1 cellular context compared by ENCODE assay signal in genomic region chr14:102683399-102684275, GRCh38.
TF ChIP-seq lines count a peak whose summit lies in the region.

No MANE protein-coding gene starts in this region.

TF ChIP-seq in HepG2, 621 proteins besides CTCF, POLR2A, EP300 and RAD21 (continued from another document and continues in another):
- TF ChIP-seq, protein P1, sequence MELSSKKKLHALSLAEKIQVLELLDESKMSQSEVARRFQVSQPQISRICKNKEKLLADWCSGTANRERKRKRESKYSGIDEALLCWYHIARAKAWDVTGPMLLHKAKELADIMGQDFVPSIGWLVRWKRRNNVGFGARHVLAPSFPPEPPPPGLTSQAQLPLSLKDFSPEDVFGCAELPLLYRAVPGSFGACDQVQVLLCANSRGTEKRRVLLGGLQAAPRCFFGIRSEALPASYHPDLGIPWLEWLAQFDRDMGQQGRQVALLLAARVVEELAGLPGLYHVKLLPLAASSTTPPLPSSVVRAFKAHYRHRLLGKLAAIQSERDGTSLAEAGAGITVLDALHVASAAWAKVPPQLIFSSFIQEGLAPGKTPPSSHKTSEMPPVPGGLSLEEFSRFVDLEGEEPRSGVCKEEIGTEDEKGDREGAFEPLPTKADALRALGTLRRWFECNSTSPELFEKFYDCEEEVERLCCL (CRISPR knock-in tag; IDR thresholded peaks at IDR 0.05; ENCODE audit: borderline replicate concordance), result no peak
- TF ChIP-seq ZNF879 (CRISPR knock-in tag; IDR thresholded peaks at IDR 0.05), result no peak
- no peak for TF ChIP-seq SNAI1 (CRISPR knock-in tag; IDR thresholded peaks at IDR 0.05; ENCODE audit: borderline replicate concordance)
- TF ChIP-seq HNF4G (IDR thresholded peaks at IDR 0.05; ENCODE audit: borderline replicate concordance, low read depth, low read length), result 0 out of 2 replicates have a peak, but pooled peaks have one; percentile 9
- TF ChIP-seq HNF4G (CRISPR knock-in tag; IDR thresholded peaks at IDR 0.05; ENCODE audit: borderline replicate concordance, low read depth), result peak; percentile 36; the same call in 1 of the 2 replicates
- no peak for TF ChIP-seq KLF15 (CRISPR knock-in tag; IDR thresholded peaks at IDR 0.05; ENCODE audit: borderline replicate concordance)
- TF ChIP-seq NR1H2 (CRISPR knock-in tag; IDR thresholded peaks at IDR 0.05; ENCODE audit: borderline replicate concordance, low read depth), result no peak
- no peak for TF ChIP-seq CREB3 (CRISPR knock-in tag; IDR thresholded peaks at IDR 0.05)
- TF ChIP-seq ZNF782 (CRISPR knock-in tag; IDR thresholded peaks at IDR 0.05; ENCODE audit: borderline replicate concordance), result no peak
- no peak for TF ChIP-seq CBX2 (IDR thresholded peaks at IDR 0.05; ENCODE audit: low read depth, low read length)
- TF ChIP-seq CBX2 (CRISPR knock-in tag; IDR thresholded peaks at IDR 0.05; ENCODE audit: low read depth), result no peak
- no peak for TF ChIP-seq ZNF878 (CRISPR knock-in tag; IDR thresholded peaks at IDR 0.05)
- TF ChIP-seq SAP130 (CRISPR knock-in tag; IDR thresholded peaks at IDR 0.05; ENCODE audit: low read depth), result peak; percentile 79
- TF ChIP-seq ZNF280D (CRISPR knock-in tag; IDR thresholded peaks at IDR 0.05), result peak; percentile 40; the same call in 1 of the 2 replicates
- 0 out of 2 replicates have a peak, but pooled peaks have one; percentile 70 for TF ChIP-seq ZFP82 (CRISPR knock-in tag; IDR thresholded peaks at IDR 0.05; ENCODE audit: borderline replicate concordance)
- TF ChIP-seq, protein P2, sequence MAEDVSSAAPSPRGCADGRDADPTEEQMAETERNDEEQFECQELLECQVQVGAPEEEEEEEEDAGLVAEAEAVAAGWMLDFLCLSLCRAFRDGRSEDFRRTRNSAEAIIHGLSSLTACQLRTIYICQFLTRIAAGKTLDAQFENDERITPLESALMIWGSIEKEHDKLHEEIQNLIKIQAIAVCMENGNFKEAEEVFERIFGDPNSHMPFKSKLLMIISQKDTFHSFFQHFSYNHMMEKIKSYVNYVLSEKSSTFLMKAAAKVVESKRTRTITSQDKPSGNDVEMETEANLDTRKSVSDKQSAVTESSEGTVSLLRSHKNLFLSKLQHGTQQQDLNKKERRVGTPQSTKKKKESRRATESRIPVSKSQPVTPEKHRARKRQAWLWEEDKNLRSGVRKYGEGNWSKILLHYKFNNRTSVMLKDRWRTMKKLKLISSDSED (CRISPR knock-in tag; IDR thresholded peaks at IDR 0.05), result no peak
- TF ChIP-seq, protein P3, sequence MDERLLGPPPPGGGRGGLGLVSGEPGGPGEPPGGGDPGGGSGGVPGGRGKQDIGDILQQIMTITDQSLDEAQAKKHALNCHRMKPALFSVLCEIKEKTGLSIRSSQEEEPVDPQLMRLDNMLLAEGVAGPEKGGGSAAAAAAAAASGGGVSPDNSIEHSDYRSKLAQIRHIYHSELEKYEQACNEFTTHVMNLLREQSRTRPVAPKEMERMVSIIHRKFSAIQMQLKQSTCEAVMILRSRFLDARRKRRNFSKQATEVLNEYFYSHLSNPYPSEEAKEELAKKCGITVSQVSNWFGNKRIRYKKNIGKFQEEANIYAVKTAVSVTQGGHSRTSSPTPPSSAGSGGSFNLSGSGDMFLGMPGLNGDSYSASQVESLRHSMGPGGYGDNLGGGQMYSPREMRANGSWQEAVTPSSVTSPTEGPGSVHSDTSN (CRISPR knock-in tag; IDR thresholded peaks at IDR 0.05), result no peak
- TF ChIP-seq TCF12 (IDR thresholded peaks at IDR 0.05), result no peak
- TF ChIP-seq TCF12 (CRISPR knock-in tag; IDR thresholded peaks at IDR 0.05), result no peak
- TF ChIP-seq ZNF24 (IDR thresholded peaks at IDR 0.05), result no peak
- TF ChIP-seq, protein P4, sequence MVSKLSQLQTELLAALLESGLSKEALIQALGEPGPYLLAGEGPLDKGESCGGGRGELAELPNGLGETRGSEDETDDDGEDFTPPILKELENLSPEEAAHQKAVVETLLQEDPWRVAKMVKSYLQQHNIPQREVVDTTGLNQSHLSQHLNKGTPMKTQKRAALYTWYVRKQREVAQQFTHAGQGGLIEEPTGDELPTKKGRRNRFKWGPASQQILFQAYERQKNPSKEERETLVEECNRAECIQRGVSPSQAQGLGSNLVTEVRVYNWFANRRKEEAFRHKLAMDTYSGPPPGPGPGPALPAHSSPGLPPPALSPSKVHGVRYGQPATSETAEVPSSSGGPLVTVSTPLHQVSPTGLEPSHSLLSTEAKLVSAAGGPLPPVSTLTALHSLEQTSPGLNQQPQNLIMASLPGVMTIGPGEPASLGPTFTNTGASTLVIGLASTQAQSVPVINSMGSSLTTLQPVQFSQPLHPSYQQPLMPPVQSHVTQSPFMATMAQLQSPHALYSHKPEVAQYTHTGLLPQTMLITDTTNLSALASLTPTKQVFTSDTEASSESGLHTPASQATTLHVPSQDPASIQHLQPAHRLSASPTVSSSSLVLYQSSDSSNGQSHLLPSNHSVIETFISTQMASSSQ (IDR thresholded peaks at IDR 0.05; ENCODE audit: low read depth), result no peak
- TF ChIP-seq, protein P4 (CRISPR knock-in tag; IDR thresholded peaks at IDR 0.05; ENCODE audit: borderline replicate concordance), result peak; percentile 35; the same call in 1 of the 2 replicates
- no peak for TF ChIP-seq ZFP37 (CRISPR knock-in tag; IDR thresholded peaks at IDR 0.05; ENCODE audit: borderline replicate concordance)
- TF ChIP-seq RFX3 (CRISPR knock-in tag; IDR thresholded peaks at IDR 0.05), result no peak
- TF ChIP-seq CCAR2 (optimal IDR thresholded peaks at IDR 0.05; ENCODE audit: low read depth, low read length), result no peak
- no peak for TF ChIP-seq ZNF788 (CRISPR knock-in tag; IDR thresholded peaks at IDR 0.05; ENCODE audit: borderline replicate concordance)
- no peak for TF ChIP-seq SP1 (IDR thresholded peaks at IDR 0.05)
- TF ChIP-seq SP1 (CRISPR knock-in tag; IDR thresholded peaks at IDR 0.05), result no peak
- TF ChIP-seq, protein P5, sequence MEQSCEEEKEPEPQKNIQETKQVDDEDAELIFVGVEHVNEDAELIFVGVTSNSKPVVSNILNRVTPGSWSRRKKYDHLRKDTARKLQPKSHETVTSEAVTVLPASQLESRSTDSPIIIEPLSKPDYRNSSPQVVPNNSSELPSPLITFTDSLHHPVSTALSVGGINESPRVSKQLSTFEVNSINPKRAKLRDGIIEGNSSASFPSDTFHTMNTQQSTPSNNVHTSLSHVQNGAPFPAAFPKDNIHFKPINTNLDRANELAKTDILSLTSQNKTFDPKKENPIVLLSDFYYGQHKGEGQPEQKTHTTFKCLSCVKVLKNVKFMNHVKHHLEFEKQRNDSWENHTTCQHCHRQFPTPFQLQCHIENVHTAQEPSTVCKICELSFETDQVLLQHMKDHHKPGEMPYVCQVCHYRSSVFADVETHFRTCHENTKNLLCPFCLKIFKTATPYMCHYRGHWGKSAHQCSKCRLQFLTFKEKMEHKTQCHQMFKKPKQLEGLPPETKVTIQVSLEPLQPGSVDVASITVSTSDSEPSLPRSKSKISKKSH (CRISPR knock-in tag; IDR thresholded peaks at IDR 0.05; ENCODE audit: borderline replicate concordance), result 0 out of 2 replicates have a peak, but pooled peaks have one; percentile 48
- TF ChIP-seq MTA3 (CRISPR knock-in tag; IDR thresholded peaks at IDR 0.05), result no peak
- TF ChIP-seq ARID3A (IDR thresholded peaks at IDR 0.05; ENCODE audit: low read depth, low read length), result no peak
- TF ChIP-seq RAD51 (IDR thresholded peaks at IDR 0.05; ENCODE audit: borderline replicate concordance), result no peak
- TF ChIP-seq DMTF1 (CRISPR knock-in tag; IDR thresholded peaks at IDR 0.05), result no peak
- TF ChIP-seq, protein P6, sequence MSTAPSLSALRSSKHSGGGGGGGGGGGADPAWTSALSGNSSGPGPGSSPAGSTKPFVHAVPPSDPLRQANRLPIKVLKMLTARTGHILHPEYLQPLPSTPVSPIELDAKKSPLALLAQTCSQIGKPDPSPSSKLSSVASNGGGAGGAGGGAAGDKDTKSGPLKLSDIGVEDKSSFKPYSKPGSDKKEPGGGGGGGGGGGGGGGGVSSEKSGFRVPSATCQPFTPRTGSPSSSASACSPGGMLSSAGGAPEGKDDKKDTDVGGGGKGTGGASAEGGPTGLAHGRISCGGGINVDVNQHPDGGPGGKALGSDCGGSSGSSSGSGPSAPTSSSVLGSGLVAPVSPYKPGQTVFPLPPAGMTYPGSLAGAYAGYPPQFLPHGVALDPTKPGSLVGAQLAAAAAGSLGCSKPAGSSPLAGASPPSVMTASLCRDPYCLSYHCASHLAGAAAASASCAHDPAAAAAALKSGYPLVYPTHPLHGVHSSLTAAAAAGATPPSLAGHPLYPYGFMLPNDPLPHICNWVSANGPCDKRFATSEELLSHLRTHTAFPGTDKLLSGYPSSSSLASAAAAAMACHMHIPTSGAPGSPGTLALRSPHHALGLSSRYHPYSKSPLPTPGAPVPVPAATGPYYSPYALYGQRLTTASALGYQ (CRISPR knock-in tag; IDR thresholded peaks at IDR 0.05), result 0 out of 2 replicates have a peak, but pooled peaks have one; percentile 41
- TF ChIP-seq ASH2L (IDR thresholded peaks at IDR 0.05; ENCODE audit: insufficient read length, low read depth, low read length), result peak; percentile 67
- TF ChIP-seq ZNF709 (CRISPR knock-in tag; IDR thresholded peaks at IDR 0.05), result 0 out of 2 replicates have a peak, but pooled peaks have one; percentile 34
- no peak for TF ChIP-seq NFATC3 (CRISPR knock-in tag; IDR thresholded peaks at IDR 0.05)
- TF ChIP-seq ZFP36L1 (CRISPR knock-in tag; IDR thresholded peaks at IDR 0.05), result no peak
- TF ChIP-seq MAF1 (CRISPR knock-in tag; IDR thresholded peaks at IDR 0.05; ENCODE audit: borderline replicate concordance), result no peak
- no peak for TF ChIP-seq HOXA7 (CRISPR knock-in tag; IDR thresholded peaks at IDR 0.05)
- no peak for TF ChIP-seq MED8 (CRISPR knock-in tag; IDR thresholded peaks at IDR 0.05; ENCODE audit: insufficient replicate concordance)
- TF ChIP-seq CREM (IDR thresholded peaks at IDR 0.05), result no peak
- TF ChIP-seq CREM (CRISPR knock-in tag; IDR thresholded peaks at IDR 0.05), result no peak
- peak; percentile 88 for TF ChIP-seq GABPB1 (CRISPR knock-in tag; IDR thresholded peaks at IDR 0.05)
- no peak for TF ChIP-seq KLF6 (CRISPR knock-in tag; IDR thresholded peaks at IDR 0.05)
